ENCODE assay signal across 3 cellular contexts in the genomic region with DNA sequence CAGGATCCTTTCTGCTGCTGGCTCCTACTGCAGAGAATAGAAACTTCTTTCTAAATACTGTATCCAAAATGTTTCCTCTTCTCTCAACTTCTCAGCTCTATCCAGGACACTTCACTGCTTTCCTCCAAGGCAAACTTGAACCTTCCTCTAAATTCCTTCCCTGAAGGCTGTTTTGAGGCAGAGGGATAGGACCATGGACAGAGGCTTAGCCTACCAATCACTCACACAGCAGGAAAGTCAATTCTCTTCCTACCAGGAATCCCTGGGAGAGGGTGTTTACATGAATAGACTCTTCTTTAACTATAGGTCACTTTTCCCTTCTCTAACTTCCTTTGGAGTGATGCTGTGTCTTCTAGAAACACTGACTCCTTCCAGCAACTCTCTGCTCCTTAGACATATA.
A peak's percentile ranks its signal among the peaks of the same experiment; 100 is the strongest.
TF ChIP-seq lines count a peak whose summit lies in the region.

No MANE protein-coding gene starts in this region.

TF ChIP-seq in A549, 52 proteins besides CTCF, POLR2A, EP300 and RAD21:
- TF ChIP-seq, protein P1, sequence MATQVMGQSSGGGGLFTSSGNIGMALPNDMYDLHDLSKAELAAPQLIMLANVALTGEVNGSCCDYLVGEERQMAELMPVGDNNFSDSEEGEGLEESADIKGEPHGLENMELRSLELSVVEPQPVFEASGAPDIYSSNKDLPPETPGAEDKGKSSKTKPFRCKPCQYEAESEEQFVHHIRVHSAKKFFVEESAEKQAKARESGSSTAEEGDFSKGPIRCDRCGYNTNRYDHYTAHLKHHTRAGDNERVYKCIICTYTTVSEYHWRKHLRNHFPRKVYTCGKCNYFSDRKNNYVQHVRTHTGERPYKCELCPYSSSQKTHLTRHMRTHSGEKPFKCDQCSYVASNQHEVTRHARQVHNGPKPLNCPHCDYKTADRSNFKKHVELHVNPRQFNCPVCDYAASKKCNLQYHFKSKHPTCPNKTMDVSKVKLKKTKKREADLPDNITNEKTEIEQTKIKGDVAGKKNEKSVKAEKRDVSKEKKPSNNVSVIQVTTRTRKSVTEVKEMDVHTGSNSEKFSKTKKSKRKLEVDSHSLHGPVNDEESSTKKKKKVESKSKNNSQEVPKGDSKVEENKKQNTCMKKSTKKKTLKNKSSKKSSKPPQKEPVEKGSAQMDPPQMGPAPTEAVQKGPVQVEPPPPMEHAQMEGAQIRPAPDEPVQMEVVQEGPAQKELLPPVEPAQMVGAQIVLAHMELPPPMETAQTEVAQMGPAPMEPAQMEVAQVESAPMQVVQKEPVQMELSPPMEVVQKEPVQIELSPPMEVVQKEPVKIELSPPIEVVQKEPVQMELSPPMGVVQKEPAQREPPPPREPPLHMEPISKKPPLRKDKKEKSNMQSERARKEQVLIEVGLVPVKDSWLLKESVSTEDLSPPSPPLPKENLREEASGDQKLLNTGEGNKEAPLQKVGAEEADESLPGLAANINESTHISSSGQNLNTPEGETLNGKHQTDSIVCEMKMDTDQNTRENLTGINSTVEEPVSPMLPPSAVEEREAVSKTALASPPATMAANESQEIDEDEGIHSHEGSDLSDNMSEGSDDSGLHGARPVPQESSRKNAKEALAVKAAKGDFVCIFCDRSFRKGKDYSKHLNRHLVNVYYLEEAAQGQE (IDR thresholded peaks at IDR 0.05) = peak; percentile 90
- TF ChIP-seq KDM1A (IDR thresholded peaks at IDR 0.05; ENCODE audit: low read depth) = no peak
TF ChIP-seq in A549: peak in this region for 1.

TF ChIP-seq in IMR-90, 13 proteins besides CTCF, POLR2A, EP300 and RAD21 (continued from another document):
- TF ChIP-seq, protein P2, sequence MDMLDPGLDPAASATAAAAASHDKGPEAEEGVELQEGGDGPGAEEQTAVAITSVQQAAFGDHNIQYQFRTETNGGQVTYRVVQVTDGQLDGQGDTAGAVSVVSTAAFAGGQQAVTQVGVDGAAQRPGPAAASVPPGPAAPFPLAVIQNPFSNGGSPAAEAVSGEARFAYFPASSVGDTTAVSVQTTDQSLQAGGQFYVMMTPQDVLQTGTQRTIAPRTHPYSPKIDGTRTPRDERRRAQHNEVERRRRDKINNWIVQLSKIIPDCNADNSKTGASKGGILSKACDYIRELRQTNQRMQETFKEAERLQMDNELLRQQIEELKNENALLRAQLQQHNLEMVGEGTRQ (IDR thresholded peaks at IDR 0.05; ENCODE audit: low read depth, low read length) = no peak
- no peak for TF ChIP-seq SMC3 (IDR thresholded peaks at IDR 0.05; ENCODE audit: low read depth, low read length)
- TF ChIP-seq RCOR1 (IDR thresholded peaks at IDR 0.05; ENCODE audit: insufficient replicate concordance, low read length) = no peak
- no peak for TF ChIP-seq BHLHE40 (IDR thresholded peaks at IDR 0.05; ENCODE audit: low read depth, low read length)
- TF ChIP-seq FOS (IDR thresholded peaks at IDR 0.05; ENCODE audit: low read depth, low read length) = no peak
- TF ChIP-seq RFX5 (IDR thresholded peaks at IDR 0.05; ENCODE audit: low read depth, low read length) = no peak
- TF ChIP-seq CHD1 (IDR thresholded peaks at IDR 0.05; ENCODE audit: low read depth, low read length) = no peak
- TF ChIP-seq MAFK (IDR thresholded peaks at IDR 0.05; ENCODE audit: low read depth, low read length) = no peak
- TF ChIP-seq NFE2L2 (IDR thresholded peaks at IDR 0.05; ENCODE audit: low read depth, low read length) = no peak
- TF ChIP-seq, protein P3, sequence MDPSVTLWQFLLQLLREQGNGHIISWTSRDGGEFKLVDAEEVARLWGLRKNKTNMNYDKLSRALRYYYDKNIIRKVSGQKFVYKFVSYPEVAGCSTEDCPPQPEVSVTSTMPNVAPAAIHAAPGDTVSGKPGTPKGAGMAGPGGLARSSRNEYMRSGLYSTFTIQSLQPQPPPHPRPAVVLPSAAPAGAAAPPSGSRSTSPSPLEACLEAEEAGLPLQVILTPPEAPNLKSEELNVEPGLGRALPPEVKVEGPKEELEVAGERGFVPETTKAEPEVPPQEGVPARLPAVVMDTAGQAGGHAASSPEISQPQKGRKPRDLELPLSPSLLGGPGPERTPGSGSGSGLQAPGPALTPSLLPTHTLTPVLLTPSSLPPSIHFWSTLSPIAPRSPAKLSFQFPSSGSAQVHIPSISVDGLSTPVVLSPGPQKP (IDR thresholded peaks at IDR 0.05; ENCODE audit: borderline replicate concordance, low read depth, low read length) = no peak
- TF ChIP-seq MAZ (IDR thresholded peaks at IDR 0.05; ENCODE audit: borderline replicate concordance, low read depth, low read length) = no peak

TF ChIP-seq in liver, 16 proteins besides CTCF, POLR2A, EP300 and RAD21 (continued from another document):
- TF ChIP-seq, protein P1 (IDR thresholded peaks at IDR 0.05) = peak; percentile 96
